11 cellular contexts compared by ENCODE assay signal in genomic region chr11:74380746-74381439, GRCh38. TPM values are rescaled to one million over a fixed set of nuclear protein-coding genes. Genes with fewer than 3 reads are reported as not detected.
DNase-seq lines count a peak whose midpoint lies in the region; ATAC-seq, FAIRE-seq and TF ChIP-seq lines count a peak whose summit lies in the region.
"Had no signal": no experiment of that assay in that cellular context is flagged by ENCODE, and none has a peak within 500 bp of the region (broad histone marks: within the 10 kb centered on the region; RNA-seq: fewer than 3 reads in every experiment).

No MANE protein-coding gene starts in this region.

- H3K4me1 Mint-ChIP-seq in Caco-2 (ENCODE audit: low read depth, unreplicated experiment), result no peaks in the 10 kb centered on the region

- H3K36me3 ChIP-seq in Caco-2 (ENCODE audit: control insufficient read depth, insufficient read depth, low read length), result no peaks in the 10 kb centered on the region

- no peak overlapping the region for H3K27ac ChIP-seq in right cardiac atrium (ENCODE audit: low read length)

- intact Hi-C loops in left cardiac atrium (cut with DNase I), result no loop called here
- intact Hi-C loops in right cardiac atrium (cut with DNase I), result no loop called here
- intact Hi-C loops in Caco-2 (cut with micrococcal nuclease; ENCODE audit: unreplicated experiment), result no loop called here

- POLR2A ChIA-PET in Caco-2 (lab: Charles Lee), result no interaction called here

- no peak for TF ChIP-seq CTCF in Caco-2 (IDR thresholded peaks at IDR 0.05; ENCODE audit: insufficient read depth in 1 of 2, low read depth in 1 of 2, low read length in 1 of 2, severe bottlenecking in 1 of 2, unreplicated experiment in 1 of 2)

- H3K9me3 ChIP-seq in right cardiac atrium (ENCODE audit: control insufficient read depth, low read length) (no peaks in the 10 kb centered on the region), Caco-2 (no peaks in the 10 kb centered on the region)

- H3K4me3 Mint-ChIP-seq in Caco-2 (ENCODE audit: unreplicated experiment), result no peak overlapping the region
- H3K4me3 Mint-ChIP-seq: T-helper 1 cell treated with Interleukin-12 subunit alpha and Interleukin-12 subunit beta and Interleukin-4 antibody, amounts not matched to agents 30 μg/mL and 1 μg/mL, for 36 hours had no signal

- H3K4me3 ChIP-seq in right cardiac atrium (ENCODE audit: low read length) (no peak overlapping the region), Caco-2 (ENCODE audit: low read depth, low read length) (no peak overlapping the region)

- H3K27ac Mint-ChIP-seq in Caco-2 (ENCODE audit: unreplicated experiment), result no peak overlapping the region
- H3K27ac Mint-ChIP-seq: T-helper 1 cell treated with Interleukin-12 subunit alpha and Interleukin-12 subunit beta and Interleukin-4 antibody, amounts not matched to agents 30 μg/mL and 1 μg/mL, for 36 hours had no signal

- FAIRE-seq in urothelium cell line (lab: Jason Lieb, UNC), result peak; percentile 53

- H3K4me1 ChIP-seq in right cardiac atrium (ENCODE audit: control insufficient read depth, insufficient read depth, low read length) (no peaks in the 10 kb centered on the region), Caco-2 (no peaks in the 10 kb centered on the region)

- no peak for ATAC-seq in left cardiac atrium
- ATAC-seq in right cardiac atrium, result no peak
- ATAC-seq in HG03442 (IDR thresholded peaks at IDR 0.05; ENCODE audit: unreplicated experiment), result no peak

- DNase-seq in left cardiac atrium, result peak; percentile 26
- DNase-seq in right cardiac atrium, result no peak
- DNase-seq in NCI-H345 (lab: John Stamatoyannopoulos, UW), result peak; percentile 92
- DNase-seq in astrocyte of the hippocampus (ENCODE audit: low read depth, low spot score), result peak; percentile 26
- DNase-seq in urothelium cell line (ENCODE audit: low spot score), result peak; percentile 10
- no peak for DNase-seq in Caco-2
- no peak for DNase-seq in activated naive CD4-positive, alpha-beta T cell (lab: John Stamatoyannopoulos, UW)
- DNase-seq: amygdala, GOT3 had no signal

- whole genome bisulfite sequencing in right cardiac atrium, result 96% methylated on average over 1 of the region's 1 CpG

- no peaks in the 10 kb centered on the region for H3K27me3 Mint-ChIP-seq in Caco-2 (ENCODE audit: insufficient read depth, unreplicated experiment)

- no peaks in the 10 kb centered on the region for H3K36me3 Mint-ChIP-seq in Caco-2 (ENCODE audit: insufficient read depth, unreplicated experiment)

- CTCF ChIA-PET in Caco-2 (lab: Charles Lee), result interaction anchor here (0.7 to 1.3 kb wide), 2 partner anchors 8 to 69 kb away, joined by 3 to 4 read pairs; no protein-coding TSS in a partner anchor

- no TSS peak for BruUV-seq in Caco-2 (replicated peaks; lab: Mats Ljungman, UMichigan)

- H3K27me3 ChIP-seq in right cardiac atrium (ENCODE audit: control insufficient read depth, insufficient read depth) (no peaks in the 10 kb centered on the region), Caco-2 (replicated peaks; ENCODE audit: control insufficient read depth, insufficient read depth, low read length) (no peaks in the 10 kb centered on the region)

- H3K9me3 Mint-ChIP-seq in Caco-2 (ENCODE audit: unreplicated experiment), result no peaks in the 10 kb centered on the region
- H3K9me3 Mint-ChIP-seq: T-helper 1 cell treated with Interleukin-12 subunit alpha and Interleukin-12 subunit beta and Interleukin-4 antibody, amounts not matched to agents 30 μg/mL and 1 μg/mL, for 36 hours had no signal

RNA-seq across cellular contexts. Expression of gene PGM2L1, which starts 17.3 kb away (rescaled TPM):
- total RNA-seq in left cardiac atrium, result 1 to 10 TPM; 3.1 to 3.3 TPM
- total RNA-seq in right cardiac atrium, result 1 to 10 TPM; 1.9 to 3.0 (median 2.6) TPM
- 0.84 TPM for polyA plus RNA-seq in right cardiac atrium
- total RNA-seq in Caco-2 (2022), result 7.7 and 8.0 TPM in 2 replicates

Comparison
In these comparisons a context has a peak if more than half of its experiments do, and no peak if none do; other contexts are left out.
1. DNase-seq: peak in left cardiac atrium (single experiment), NCI-H345 (single experiment), astrocyte of the hippocampus (single experiment) and urothelium cell line (single experiment); none in right cardiac atrium (0 of 3), Caco-2 (0 of 2) and activated naive CD4-positive, alpha-beta T cell (0 of 4).